In the genomic region with DNA sequence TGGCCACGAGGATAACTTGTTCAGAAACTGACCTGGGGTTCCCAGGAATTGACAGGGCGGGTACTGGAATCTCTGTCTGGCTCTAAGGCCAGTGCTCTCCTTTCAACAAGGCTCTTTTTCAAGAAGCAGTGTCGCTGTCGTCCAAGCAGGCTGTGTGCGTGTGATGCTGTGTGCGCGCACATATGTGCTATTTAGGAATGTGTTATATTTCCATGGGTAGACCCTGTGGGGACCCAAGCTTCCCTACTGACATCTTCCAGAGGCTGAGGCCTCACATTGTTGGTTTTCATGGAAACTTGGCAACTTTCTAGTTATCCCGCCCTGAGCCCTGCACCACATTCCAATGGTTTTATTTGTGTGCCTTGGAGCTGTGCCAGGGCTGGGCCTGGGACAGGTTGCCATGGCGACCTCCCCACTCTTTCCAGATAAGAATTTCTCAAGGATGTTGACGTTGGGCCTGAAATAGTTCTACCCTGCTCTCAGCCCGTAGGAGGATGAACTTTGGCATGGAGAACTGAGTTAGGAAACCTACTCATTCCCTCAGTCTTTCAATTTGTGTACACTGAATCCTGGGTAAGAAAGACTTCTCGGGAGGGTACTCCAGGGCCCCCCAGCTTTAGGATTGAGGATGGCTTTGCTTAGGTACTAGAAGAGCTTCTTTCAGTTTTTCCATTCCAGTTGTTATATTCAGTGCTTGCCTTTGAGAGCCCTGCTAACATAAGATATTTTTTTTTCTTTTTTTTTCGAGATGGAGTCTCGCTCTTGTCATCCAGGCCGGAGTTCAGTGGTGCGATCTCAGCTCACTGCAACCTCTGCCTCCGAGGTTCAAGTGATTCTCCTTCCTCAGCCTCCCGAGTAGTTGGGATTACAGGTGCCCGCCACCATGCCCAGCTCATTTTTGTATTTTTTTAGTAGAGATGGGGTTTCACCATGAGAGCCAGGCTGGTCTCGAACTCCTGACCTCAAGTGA, we compare ENCODE assay signal across 2 cellular contexts.
TF ChIP-seq lines count a peak whose summit lies in the region.

No MANE protein-coding gene starts in this region.

TF ChIP-seq in A549, 52 proteins besides CTCF, POLR2A, EP300 and RAD21:
- TF ChIP-seq NR3C1 (IDR thresholded peaks at IDR 0.05) (no peak), HOXB5 (CRISPR knock-in tag; IDR thresholded peaks at IDR 0.05) (no peak), JUN (IDR thresholded peaks at IDR 0.05) (peak; percentile 51 to 75; a peak in 3 of 5 replicates), GATA3 (IDR thresholded peaks at IDR 0.05; ENCODE audit: borderline replicate concordance) (peak; percentile 80), FOSL2 (IDR thresholded peaks at IDR 0.05) (no peak), FOSL2 (CRISPR knock-in tag; IDR thresholded peaks at IDR 0.05) (0 out of 2 replicates have a peak, but pooled peaks have one; percentile 12), PHF8 (IDR thresholded peaks at IDR 0.05; ENCODE audit: borderline replicate concordance, low read depth) (no peak), FOSB (CRISPR knock-in tag; IDR thresholded peaks at IDR 0.05) (no peak), JUNB (IDR thresholded peaks at IDR 0.05) (no peak), CHD2 (IDR thresholded peaks at IDR 0.05; ENCODE audit: low read length, partially characterized antibody) (no peak), SMC3 (IDR thresholded peaks at IDR 0.05) (peak; percentile 24; the same call in 2 of the 3 replicates), HOXB13 (CRISPR knock-in tag; IDR thresholded peaks at IDR 0.05; ENCODE audit: low read depth) (no peak), RFX5 (IDR thresholded peaks at IDR 0.05) (no peak), ZNF302 (CRISPR knock-in tag; IDR thresholded peaks at IDR 0.05) (no peak), CBX2 (IDR thresholded peaks at IDR 0.05; ENCODE audit: borderline replicate concordance, low read depth) (no peak), CEBPB (IDR thresholded peaks at IDR 0.05) (peak; percentile 34 to 76; a peak in 3 of 4 replicates)
- TF ChIP-seq, protein P1, sequence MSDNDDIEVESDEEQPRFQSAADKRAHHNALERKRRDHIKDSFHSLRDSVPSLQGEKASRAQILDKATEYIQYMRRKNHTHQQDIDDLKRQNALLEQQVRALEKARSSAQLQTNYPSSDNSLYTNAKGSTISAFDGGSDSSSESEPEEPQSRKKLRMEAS (IDR thresholded peaks at IDR 0.05): peak; percentile 57
- TF ChIP-seq, protein P2, sequence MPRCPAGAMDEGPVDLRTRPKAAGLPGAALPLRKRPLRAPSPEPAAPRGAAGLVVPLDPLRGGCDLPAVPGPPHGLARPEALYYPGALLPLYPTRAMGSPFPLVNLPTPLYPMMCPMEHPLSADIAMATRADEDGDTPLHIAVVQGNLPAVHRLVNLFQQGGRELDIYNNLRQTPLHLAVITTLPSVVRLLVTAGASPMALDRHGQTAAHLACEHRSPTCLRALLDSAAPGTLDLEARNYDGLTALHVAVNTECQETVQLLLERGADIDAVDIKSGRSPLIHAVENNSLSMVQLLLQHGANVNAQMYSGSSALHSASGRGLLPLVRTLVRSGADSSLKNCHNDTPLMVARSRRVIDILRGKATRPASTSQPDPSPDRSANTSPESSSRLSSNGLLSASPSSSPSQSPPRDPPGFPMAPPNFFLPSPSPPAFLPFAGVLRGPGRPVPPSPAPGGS (IDR thresholded peaks at IDR 0.05): peak; percentile 55; the same call in 1 of the 3 replicates
- TF ChIP-seq, protein P3, sequence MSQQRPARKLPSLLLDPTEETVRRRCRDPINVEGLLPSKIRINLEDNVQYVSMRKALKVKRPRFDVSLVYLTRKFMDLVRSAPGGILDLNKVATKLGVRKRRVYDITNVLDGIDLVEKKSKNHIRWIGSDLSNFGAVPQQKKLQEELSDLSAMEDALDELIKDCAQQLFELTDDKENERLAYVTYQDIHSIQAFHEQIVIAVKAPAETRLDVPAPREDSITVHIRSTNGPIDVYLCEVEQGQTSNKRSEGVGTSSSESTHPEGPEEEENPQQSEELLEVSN (IDR thresholded peaks at IDR 0.05; ENCODE audit: borderline replicate concordance, low read depth): peak; percentile 56; the same call in 1 of the 2 replicates

TF ChIP-seq in IMR-90, 13 proteins besides CTCF, POLR2A, EP300 and RAD21:
- no peak for TF ChIP-seq SMC3 (IDR thresholded peaks at IDR 0.05; ENCODE audit: low read depth, low read length)
- no peak for TF ChIP-seq RFX5 (IDR thresholded peaks at IDR 0.05; ENCODE audit: low read depth, low read length)
- TF ChIP-seq MAFK (IDR thresholded peaks at IDR 0.05; ENCODE audit: low read depth, low read length): no peak
- TF ChIP-seq, protein P4, sequence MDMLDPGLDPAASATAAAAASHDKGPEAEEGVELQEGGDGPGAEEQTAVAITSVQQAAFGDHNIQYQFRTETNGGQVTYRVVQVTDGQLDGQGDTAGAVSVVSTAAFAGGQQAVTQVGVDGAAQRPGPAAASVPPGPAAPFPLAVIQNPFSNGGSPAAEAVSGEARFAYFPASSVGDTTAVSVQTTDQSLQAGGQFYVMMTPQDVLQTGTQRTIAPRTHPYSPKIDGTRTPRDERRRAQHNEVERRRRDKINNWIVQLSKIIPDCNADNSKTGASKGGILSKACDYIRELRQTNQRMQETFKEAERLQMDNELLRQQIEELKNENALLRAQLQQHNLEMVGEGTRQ (IDR thresholded peaks at IDR 0.05; ENCODE audit: low read depth, low read length): no peak
- TF ChIP-seq, protein P5, sequence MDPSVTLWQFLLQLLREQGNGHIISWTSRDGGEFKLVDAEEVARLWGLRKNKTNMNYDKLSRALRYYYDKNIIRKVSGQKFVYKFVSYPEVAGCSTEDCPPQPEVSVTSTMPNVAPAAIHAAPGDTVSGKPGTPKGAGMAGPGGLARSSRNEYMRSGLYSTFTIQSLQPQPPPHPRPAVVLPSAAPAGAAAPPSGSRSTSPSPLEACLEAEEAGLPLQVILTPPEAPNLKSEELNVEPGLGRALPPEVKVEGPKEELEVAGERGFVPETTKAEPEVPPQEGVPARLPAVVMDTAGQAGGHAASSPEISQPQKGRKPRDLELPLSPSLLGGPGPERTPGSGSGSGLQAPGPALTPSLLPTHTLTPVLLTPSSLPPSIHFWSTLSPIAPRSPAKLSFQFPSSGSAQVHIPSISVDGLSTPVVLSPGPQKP (IDR thresholded peaks at IDR 0.05; ENCODE audit: borderline replicate concordance, low read depth, low read length): no peak
- no peak; the same call in 1 of the 2 replicates for TF ChIP-seq NFE2L2 (IDR thresholded peaks at IDR 0.05; ENCODE audit: low read depth, low read length)
- peak; percentile 24; the same call in 1 of the 2 replicates for TF ChIP-seq MAZ (IDR thresholded peaks at IDR 0.05; ENCODE audit: borderline replicate concordance, low read depth, low read length)
- TF ChIP-seq BHLHE40 (IDR thresholded peaks at IDR 0.05; ENCODE audit: low read depth, low read length): 0 out of 2 replicates have a peak, but pooled peaks have one; percentile 19
- 0 out of 2 replicates have a peak, but pooled peaks have one; percentile 6 for TF ChIP-seq MXI1 (IDR thresholded peaks at IDR 0.05; ENCODE audit: borderline replicate concordance, low read depth, low read length)
- TF ChIP-seq CHD1 (IDR thresholded peaks at IDR 0.05; ENCODE audit: low read depth, low read length): no peak
- no peak for TF ChIP-seq RCOR1 (IDR thresholded peaks at IDR 0.05; ENCODE audit: insufficient replicate concordance, low read length)
- TF ChIP-seq FOS (IDR thresholded peaks at IDR 0.05; ENCODE audit: low read depth, low read length): 0 out of 2 replicates have a peak, but pooled peaks have one; percentile 22
- peak; percentile 86 for TF ChIP-seq CEBPB (IDR thresholded peaks at IDR 0.05; ENCODE audit: low read depth, low read length)
